ENCODE assay signal across 14 cellular contexts in genomic region chr1:243924188-243924587, GRCh38.
DNase-seq lines count a peak whose midpoint lies in the region; ATAC-seq and TF ChIP-seq lines count a peak whose summit lies in the region.
"Had no signal": no experiment of that assay in that cellular context is flagged by ENCODE, and none has a peak within 500 bp of the region (broad histone marks: within the 10 kb centered on the region; RNA-seq: fewer than 3 reads in every experiment).

No MANE protein-coding gene starts in this region.

- TF ChIP-seq CTCF in fibroblast of the aortic adventitia (IDR thresholded peaks at IDR 0.05; ENCODE audit: insufficient read depth, low read length) (no peak), uterus (IDR thresholded peaks at IDR 0.05) (no peak)

- no peak for TF ChIP-seq POLR2A in uterus (IDR thresholded peaks at IDR 0.05)

- no peaks in the 10 kb centered on the region for H3K9me3 ChIP-seq in uterus
- H3K9me3 ChIP-seq: sigmoid colon, testis had no signal

- H3K27me3 ChIP-seq in uterus = no peaks in the 10 kb centered on the region
- H3K27me3 ChIP-seq: sigmoid colon, testis had no signal

- no peaks in the 10 kb centered on the region for H3K36me3 ChIP-seq in uterus
- H3K36me3 ChIP-seq: sigmoid colon had no signal

- peak; percentile 66 for ATAC-seq in SK-N-SH treated with all-trans-retinoic acid at 6 μM for 48 hours
- ATAC-seq in HG02588 (IDR thresholded peaks at IDR 0.05; ENCODE audit: unreplicated experiment) = no peak
- ATAC-seq: activated CD4-positive, CD25-positive, alpha-beta regulatory T cell treated with anti-CD3 and anti-CD28 coated beads, Interleukin-2, amount 50 U/mL, for 24 hours; activated T-cell treated with anti-CD3 and anti-CD28 coated beads, Interleukin-2, amount 50 U/mL, for 72 hours had no signal

- H3K27ac ChIP-seq in uterus = no peak overlapping the region
- H3K27ac ChIP-seq: sigmoid colon, testis had no signal

- no peaks in the 10 kb centered on the region for H3K4me1 ChIP-seq in uterus
- H3K4me1 ChIP-seq: sigmoid colon, testis had no signal

- DNase-seq in SKM-1 (lab: John Stamatoyannopoulos, UW; ENCODE audit: unreplicated experiment) (peak; percentile 11), SKM-1 treated with dmso at 0.1 percent for 144 hours (lab: John Stamatoyannopoulos, UW; ENCODE audit: unreplicated experiment) (no peak), fibroblast of the aortic adventitia (ENCODE audit: low read depth) (peak; percentile 66), uterus (no peak), amygdala (lab: John Stamatoyannopoulos, UW) (no peak)
- DNase-seq in NK-92 treated with Interleukin-12 subunit alpha and Interleukin-12 subunit beta, amount 100 ng/mL, for 24 hours (lab: John Stamatoyannopoulos, UW) = no peak
- DNase-seq: activated T-cell treated with anti-CD3 and anti-CD28 coated beads, Interleukin-2, amount 50 U/mL, for 72 hours; NCI-H2227 treated with DMSO at 0.1 percent for 48 hours; SHP77 treated with DMSO at 0.1 percent for 48 hours; sigmoid colon; testis had no signal

- intact Hi-C loops in uterus (cut with DNase I; ENCODE audit: low total_unique reads) = no loop called here

- H3K4me3 ChIP-seq in fibroblast of the aortic adventitia (ENCODE audit: low read depth, low read length) (no peak overlapping the region), uterus (no peak overlapping the region)
- H3K4me3 ChIP-seq: sigmoid colon, testis had no signal

TF ChIP-seq in SK-N-SH treated with all-trans-retinoic acid at 6 μM for 48 hours, 23 proteins besides CTCF, POLR2A, EP300 and RAD21:
- TF ChIP-seq ZFP30 (CRISPR knock-in tag; IDR thresholded peaks at IDR 0.05) = no peak
TF ChIP-seq in SK-N-SH treated with all-trans-retinoic acid at 6 μM for 48 hours: peak in this region for 0.

Comparison
In these comparisons a context has a peak if more than half of its experiments do, and no peak if none do; other contexts are left out.
1. DNase-seq: peak in SKM-1 (single experiment) and fibroblast of the aortic adventitia (single experiment); none in SKM-1 treated with dmso at 0.1 percent for 144 hours (single experiment), NK-92 treated with Interleukin-12 subunit alpha and Interleukin-12 subunit beta, amount 100 ng/mL, for 24 hours (single experiment), uterus (0 of 2) and amygdala (0 of 56).